11 cellular contexts compared by ENCODE assay signal in the genomic region with DNA sequence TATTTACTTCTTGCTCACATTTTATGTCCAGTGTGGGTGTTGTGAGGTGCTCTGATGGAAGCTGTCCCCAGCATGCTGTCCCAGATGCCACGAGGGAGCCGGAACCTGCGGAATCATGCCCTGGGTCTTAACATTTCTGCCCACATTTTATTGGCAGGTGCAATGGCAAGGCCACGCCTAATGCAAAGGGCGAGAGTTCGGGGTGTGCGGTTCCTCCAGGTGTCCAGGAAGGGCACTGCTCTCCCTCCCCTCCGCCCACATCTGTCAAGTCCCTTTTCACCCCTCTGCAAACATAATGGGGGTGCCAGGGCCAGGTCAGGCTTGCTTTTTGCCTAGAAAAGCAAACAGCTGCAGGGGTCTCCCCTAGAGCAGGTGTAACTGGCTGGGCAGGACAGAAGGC. TPM values are rescaled to one million over a fixed set of nuclear protein-coding genes. Genes with fewer than 3 reads are reported as not detected.
DNase-seq lines count a peak whose midpoint lies in the region; ATAC-seq, FAIRE-seq and TF ChIP-seq lines count a peak whose summit lies in the region.
"Had no signal": no experiment of that assay in that cellular context is flagged by ENCODE, and none has a peak within 500 bp of the region (broad histone marks: within the 10 kb centered on the region; RNA-seq: fewer than 3 reads in every experiment).

No MANE protein-coding gene starts in this region.

- no peak for DNase-seq in coronary artery (ENCODE audit: low spot score)
- no peak for DNase-seq in nephron progenitor cell
- no peak for DNase-seq in NCI-H446 (lab: John Stamatoyannopoulos, UW)
- no peak for DNase-seq in substantia nigra (lab: John Stamatoyannopoulos, UW)
- no peak for DNase-seq in GM19239 (ENCODE audit: insufficient read length, low spot score)
- DNase-seq: activated CD4-positive, CD25-positive, alpha-beta regulatory T cell treated with anti-CD3 and anti-CD28 coated beads, Interleukin-2, amount 50 U/mL, for 72 hours; cerebellar nuclear complex; kidney glomerular epithelial cell had no signal

- no peaks in the 10 kb centered on the region for H3K9me3 ChIP-seq in BLaER1 treated with 17β-estradiol and CSF1 and Interleukin-3, amounts not matched to agents 10 nM and 100 nM (replicated peaks in 1 of 11)

- H4K20me1 ChIP-seq in BLaER1 treated with 17β-estradiol and CSF1 and Interleukin-3, amounts not matched to agents 10 nM and 100 nM = peaks cover 41 to 100% (median 98%) of the 10 kb centered on the region in 11 experiments

- H3K9me3 Mint-ChIP-seq in IgD-negative memory B cell (no peaks in the 10 kb centered on the region), nephron progenitor cell (no peaks in the 10 kb centered on the region)

- H3K9ac ChIP-seq in BLaER1 treated with 17β-estradiol and CSF1 and Interleukin-3, amounts not matched to agents 10 nM and 100 nM = peak overlapping the region; percentile 4 to 78 (median 60); a peak in 18 of 22 replicates

- no peaks in the 10 kb centered on the region for H3K27me3 Mint-ChIP-seq in IgD-negative memory B cell
- no peaks in the 10 kb centered on the region for H3K27me3 Mint-ChIP-seq in nephron progenitor cell (ENCODE audit: low read depth, poor library complexity)

- peaks cover 20 to 51% (median 29%) of the 10 kb centered on the region in 10 experiments for H3K4me1 ChIP-seq in BLaER1 treated with 17β-estradiol and CSF1 and Interleukin-3, amounts not matched to agents 10 nM and 100 nM

- H3K36me3 Mint-ChIP-seq in IgD-negative memory B cell (peaks cover 3% of the 10 kb centered on the region), nephron progenitor cell (ENCODE audit: low read depth) (peaks cover 15% of the 10 kb centered on the region)

- no peaks in the 10 kb centered on the region for H3K27me3 ChIP-seq in BLaER1 treated with 17β-estradiol and CSF1 and Interleukin-3, amounts not matched to agents 10 nM and 100 nM

- H3K36me3 ChIP-seq in BLaER1 treated with 17β-estradiol and CSF1 and Interleukin-3, amounts not matched to agents 10 nM and 100 nM = peaks cover 78 to 98% (median 93%) of the 10 kb centered on the region in 11 experiments

- peak overlapping the region in 2 of 11 experiments; percentile 17 to 25; a peak in 1 of 22 replicates for H3K27ac ChIP-seq in BLaER1 treated with 17β-estradiol and CSF1 and Interleukin-3, amounts not matched to agents 10 nM and 100 nM
- H3K27ac ChIP-seq in coronary artery = peak overlapping the region in 1 of 2 donors; percentile 84
- H3K27ac ChIP-seq in substantia nigra (ENCODE audit: low read depth, low read length, poor library complexity, severe bottlenecking) = no peak overlapping the region

- no peak for TF ChIP-seq CTCF in coronary artery (IDR thresholded peaks at IDR 0.05)
- no peak for TF ChIP-seq CTCF in nephron progenitor cell (IDR thresholded peaks at IDR 0.05)

- H3K4me2 ChIP-seq in BLaER1 treated with 17β-estradiol and CSF1 and Interleukin-3, amounts not matched to agents 10 nM and 100 nM = peak overlapping the region; percentile 85 to 98 (median 88)

- peak overlapping the region; percentile 90 to 96 (median 93) for H3K27ac Mint-ChIP-seq in IgD-negative memory B cell
- no peak overlapping the region for H3K27ac Mint-ChIP-seq in nephron progenitor cell

- no peak for ATAC-seq in GM21619 (IDR thresholded peaks at IDR 0.05; ENCODE audit: unreplicated experiment)

- peak overlapping the region; percentile 38 to 65 (median 54) for H3K4me3 ChIP-seq in BLaER1 treated with 17β-estradiol and CSF1 and Interleukin-3, amounts not matched to agents 10 nM and 100 nM
- peak overlapping the region; percentile 67 for H3K4me3 ChIP-seq in coronary artery

- FAIRE-seq in GM19239 (lab: Jason Lieb, UNC) = no peak

- H3K4me3 Mint-ChIP-seq in IgD-negative memory B cell (peak overlapping the region; percentile 80 to 92 (median 85)), nephron progenitor cell (peak overlapping the region; percentile 71)

- H3K4me1 Mint-ChIP-seq in IgD-negative memory B cell (peaks cover 7 to 9% (median 9%) of the 10 kb centered on the region in 3 donors), nephron progenitor cell (peaks cover 33% of the 10 kb centered on the region)

RNA-seq across cellular contexts. Expression of a gene that starts 16.4 kb away (rescaled TPM):
- 33.8 TPM for polyA plus RNA-seq in IgD-negative memory B cell

RNA-seq across cellular contexts. Expression of a gene that starts 16.7 kb away (rescaled TPM):
- polyA plus RNA-seq in IgD-negative memory B cell = 162 TPM

RNA-seq across cellular contexts. Expression of a gene that starts 17.5 kb away (rescaled TPM):
- polyA plus RNA-seq in IgD-negative memory B cell = 728 TPM

RNA-seq across cellular contexts. Expression of a gene that starts 46.6 kb away (rescaled TPM):
- polyA plus RNA-seq in IgD-negative memory B cell = 5.5 TPM

RNA-seq across cellular contexts. Expression of a gene that starts 46.7 kb away (rescaled TPM):
- 28.7 TPM for polyA plus RNA-seq in IgD-negative memory B cell
